ENCODE assay signal across 1 cellular context in the genomic region with DNA sequence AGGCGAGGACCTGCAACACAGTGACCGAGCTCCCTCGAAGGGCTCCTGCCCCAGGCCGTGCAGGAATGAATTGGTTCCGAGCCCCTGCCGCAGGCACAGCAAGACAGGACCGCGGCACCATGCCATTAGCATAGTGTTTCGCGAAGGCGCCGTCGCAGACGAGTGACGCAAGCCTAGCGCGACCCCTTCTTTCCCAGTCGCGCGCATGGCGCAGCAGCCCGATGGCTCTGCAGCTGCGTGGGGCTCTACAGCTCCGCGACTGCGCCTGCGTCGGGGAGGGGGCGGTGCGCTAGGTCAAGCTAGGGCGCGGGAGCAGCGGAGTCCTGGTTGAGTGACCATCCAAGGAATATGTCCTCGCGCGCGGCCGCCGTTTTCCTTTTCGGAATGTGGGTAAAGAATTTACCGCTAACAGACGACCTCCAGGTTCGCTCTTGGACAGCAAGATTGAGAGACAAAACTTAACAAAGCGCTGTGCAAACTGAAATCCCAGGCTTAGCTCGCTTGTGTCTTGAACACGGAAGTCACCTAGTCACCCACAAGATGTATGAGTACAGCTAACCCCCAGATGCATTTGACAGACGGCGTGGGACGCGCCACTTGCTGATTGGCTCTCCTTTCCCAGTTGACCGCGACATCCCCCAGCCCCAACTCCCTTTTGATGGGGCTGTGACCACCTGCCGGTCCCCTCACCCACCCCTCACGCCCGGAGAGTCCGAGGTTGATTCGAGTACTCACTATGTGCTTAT.
A peak's percentile ranks its signal among the peaks of the same experiment; 100 is the strongest.
TF ChIP-seq lines count a peak whose summit lies in the region.

Gene TRMT61B (minus strand): TSS at position 164 of the 746 bp plus-strand sequence. CDS start 32 bp downstream, at position 132.

TF ChIP-seq in HepG2, 621 proteins besides CTCF, POLR2A, EP300 and RAD21 (continued from another document and continues in another):
- TF ChIP-seq SP140L (CRISPR knock-in tag; IDR thresholded peaks at IDR 0.05; ENCODE audit: borderline replicate concordance) (peak; percentile 86; the same call in 1 of the 2 replicates), HMGXB3 (CRISPR knock-in tag; IDR thresholded peaks at IDR 0.05; ENCODE audit: borderline replicate concordance) (peak; percentile 83; the same call in 1 of the 2 replicates), NFKBIZ (CRISPR knock-in tag; IDR thresholded peaks at IDR 0.05) (peak; percentile 90; the same call in 1 of the 2 replicates), RBFOX2 (IDR thresholded peaks at IDR 0.05; ENCODE audit: low read depth, low read length) (peak; percentile 93), NCOA2 (CRISPR knock-in tag; IDR thresholded peaks at IDR 0.05) (peak; percentile 84), ZNF746 (CRISPR knock-in tag; IDR thresholded peaks at IDR 0.05) (peak; percentile 20), NFE2L1 (CRISPR knock-in tag; IDR thresholded peaks at IDR 0.05; ENCODE audit: borderline replicate concordance) (no peak), ZNF580 (CRISPR knock-in tag; IDR thresholded peaks at IDR 0.05; ENCODE audit: borderline replicate concordance, low read depth) (peak; percentile 95; the same call in 1 of the 2 replicates), TBL1XR1 (IDR thresholded peaks at IDR 0.05; ENCODE audit: borderline replicate concordance, low read length, partially characterized antibody) (peak; percentile 52), CC2D1A (CRISPR knock-in tag; IDR thresholded peaks at IDR 0.05) (peak; percentile 13; the same call in 1 of the 2 replicates), ZNF678 (CRISPR knock-in tag; IDR thresholded peaks at IDR 0.05) (peak; percentile 55; the same call in 1 of the 2 replicates), ZNF530 (CRISPR knock-in tag; IDR thresholded peaks at IDR 0.05; ENCODE audit: low read depth) (no peak), ZNF564 (CRISPR knock-in tag; IDR thresholded peaks at IDR 0.05) (peak; percentile 93), BCL3 (CRISPR knock-in tag; IDR thresholded peaks at IDR 0.05) (peak; percentile 93; the same call in 1 of the 2 replicates), NAIF1 (CRISPR knock-in tag; IDR thresholded peaks at IDR 0.05; ENCODE audit: borderline replicate concordance) (no peak), ELF3 (CRISPR knock-in tag; IDR thresholded peaks at IDR 0.05) (peak; percentile 80), ZSCAN29 (CRISPR knock-in tag; conservative IDR thresholded peaks at IDR 0.05) (0 out of 2 replicates have a peak, but pooled peaks have one; percentile 80), CEBPG (CRISPR knock-in tag; IDR thresholded peaks at IDR 0.05) (peak; percentile 84), KLF16 (CRISPR knock-in tag; IDR thresholded peaks at IDR 0.05) (peak in 1 of 2 experiments; percentile 98; a peak in 2 of 4 replicates), ZC3H4 (CRISPR knock-in tag; IDR thresholded peaks at IDR 0.05; ENCODE audit: borderline replicate concordance) (no peak), ZNF788 (CRISPR knock-in tag; IDR thresholded peaks at IDR 0.05; ENCODE audit: borderline replicate concordance) (peak; percentile 100), KMT2B (CRISPR knock-in tag; IDR thresholded peaks at IDR 0.05) (peak; percentile 100), ZNF138 (CRISPR knock-in tag; IDR thresholded peaks at IDR 0.05; ENCODE audit: low read depth) (peak; percentile 72; the same call in 1 of the 2 replicates), CBX5 (CRISPR knock-in tag; IDR thresholded peaks at IDR 0.05; ENCODE audit: borderline replicate concordance) (peak; percentile 92), HIVEP1 (CRISPR knock-in tag; IDR thresholded peaks at IDR 0.05) (peak; percentile 93), ZNF614 (CRISPR knock-in tag; IDR thresholded peaks at IDR 0.05; ENCODE audit: borderline replicate concordance) (peak; percentile 97; the same call in 1 of the 2 replicates), BATF2 (CRISPR knock-in tag; IDR thresholded peaks at IDR 0.05) (peak; percentile 88; the same call in 1 of the 2 replicates), ZNF317 (CRISPR knock-in tag; IDR thresholded peaks at IDR 0.05) (peak; percentile 78; the same call in 1 of the 2 replicates), ZFP41 (CRISPR knock-in tag; IDR thresholded peaks at IDR 0.05; ENCODE audit: borderline replicate concordance) (peak; percentile 78; the same call in 1 of the 2 replicates), ZNF3 (CRISPR knock-in tag; IDR thresholded peaks at IDR 0.05) (no peak), NR0B2 (CRISPR knock-in tag; IDR thresholded peaks at IDR 0.05) (peak; percentile 92), ZMAT3 (CRISPR knock-in tag; conservative IDR thresholded peaks at IDR 0.05) (peak; percentile 98), ZNF766 (CRISPR knock-in tag; IDR thresholded peaks at IDR 0.05; ENCODE audit: borderline replicate concordance) (peak; percentile 97), ZNF235 (CRISPR knock-in tag; IDR thresholded peaks at IDR 0.05; ENCODE audit: borderline replicate concordance) (peak; percentile 86; the same call in 1 of the 2 replicates), ZFP62 (CRISPR knock-in tag; IDR thresholded peaks at IDR 0.05) (peak; percentile 86; the same call in 1 of the 2 replicates), ZNF883 (CRISPR knock-in tag; IDR thresholded peaks at IDR 0.05; ENCODE audit: not compliant biosample characterization) (peak; percentile 97), MIER3 (CRISPR knock-in tag; IDR thresholded peaks at IDR 0.05; ENCODE audit: borderline replicate concordance) (peak; percentile 97), ZFAT (CRISPR knock-in tag; conservative IDR thresholded peaks at IDR 0.05) (no peak), ZNF616 (CRISPR knock-in tag; IDR thresholded peaks at IDR 0.05; ENCODE audit: low read depth) (peak; percentile 72; the same call in 1 of the 2 replicates), DPF2 (CRISPR knock-in tag; IDR thresholded peaks at IDR 0.05; ENCODE audit: borderline replicate concordance, low read depth) (no peak), ZSCAN22 (CRISPR knock-in tag; IDR thresholded peaks at IDR 0.05) (0 out of 2 replicates have a peak, but pooled peaks have one; percentile 25), U2AF2 (IDR thresholded peaks at IDR 0.05; ENCODE audit: low read depth, low read length) (no peak), SMYD3 (CRISPR knock-in tag; IDR thresholded peaks at IDR 0.05) (no peak), SIX4 (CRISPR knock-in tag; IDR thresholded peaks at IDR 0.05) (peak; percentile 85), HCFC1 (IDR thresholded peaks at IDR 0.05; ENCODE audit: low read depth, low read length) (peak; percentile 91), ZNF263 (CRISPR knock-in tag; IDR thresholded peaks at IDR 0.05) (peak; percentile 48; the same call in 1 of the 2 replicates), ZNF512 (CRISPR knock-in tag; IDR thresholded peaks at IDR 0.05) (0 out of 2 replicates have a peak, but pooled peaks have one; percentile 58), ZSCAN31 (CRISPR knock-in tag; IDR thresholded peaks at IDR 0.05; ENCODE audit: low read depth) (peak; percentile 97), ZNF660 (CRISPR knock-in tag; IDR thresholded peaks at IDR 0.05; ENCODE audit: borderline replicate concordance, low read depth) (no peak)
- TF ChIP-seq, protein P1, sequence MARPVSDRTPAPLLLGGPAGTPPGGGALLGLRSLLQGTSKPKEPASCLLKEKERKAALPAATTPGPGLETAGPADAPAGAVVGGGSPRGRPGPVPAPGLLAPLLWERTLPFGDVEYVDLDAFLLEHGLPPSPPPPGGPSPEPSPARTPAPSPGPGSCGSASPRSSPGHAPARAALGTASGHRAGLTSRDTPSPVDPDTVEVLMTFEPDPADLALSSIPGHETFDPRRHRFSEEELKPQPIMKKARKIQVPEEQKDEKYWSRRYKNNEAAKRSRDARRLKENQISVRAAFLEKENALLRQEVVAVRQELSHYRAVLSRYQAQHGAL (CRISPR knock-in tag; IDR thresholded peaks at IDR 0.05; ENCODE audit: not compliant biosample characterization): no peak
- TF ChIP-seq, protein P2, sequence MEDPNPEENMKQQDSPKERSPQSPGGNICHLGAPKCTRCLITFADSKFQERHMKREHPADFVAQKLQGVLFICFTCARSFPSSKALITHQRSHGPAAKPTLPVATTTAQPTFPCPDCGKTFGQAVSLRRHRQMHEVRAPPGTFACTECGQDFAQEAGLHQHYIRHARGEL (CRISPR knock-in tag; IDR thresholded peaks at IDR 0.05): peak; percentile 82; the same call in 1 of the 2 replicates
